Comparison of ENCODE assay signal across 9 cellular contexts in the genomic region with DNA sequence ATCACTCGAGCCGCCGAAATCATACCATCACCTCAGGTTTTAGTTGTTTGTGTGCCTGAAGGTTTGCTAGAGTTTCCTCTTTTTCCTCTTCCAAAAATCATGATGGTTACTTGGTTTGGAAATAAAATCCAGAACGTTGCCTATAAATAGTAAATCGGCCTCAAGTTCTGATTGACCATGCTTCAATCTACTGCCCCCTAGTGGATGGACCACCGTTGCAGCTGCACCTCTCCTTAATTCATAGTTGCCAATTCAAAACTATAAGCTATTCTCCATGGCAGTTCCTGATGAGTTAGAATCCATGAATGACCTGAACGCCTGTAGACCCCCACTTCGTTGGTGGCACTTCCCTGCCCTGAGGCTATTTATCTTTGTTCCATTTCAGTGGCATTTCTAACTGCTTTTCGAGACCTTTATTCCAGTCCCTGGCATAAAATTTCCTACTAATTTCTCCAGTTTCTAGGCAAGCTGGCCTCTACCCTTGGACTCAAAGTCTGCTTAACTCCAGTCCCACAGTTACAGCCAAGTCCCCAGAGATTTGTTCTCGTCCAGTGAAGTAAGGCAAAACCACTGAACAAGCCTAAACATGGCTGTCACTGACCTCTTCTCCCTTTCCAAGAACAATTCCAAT.
DNase-seq lines count a peak whose midpoint lies in the region; ATAC-seq and TF ChIP-seq lines count a peak whose summit lies in the region.
"Had no signal": no experiment of that assay in that cellular context is flagged by ENCODE, and none has a peak within 500 bp of the region (broad histone marks: within the 10 kb centered on the region; RNA-seq: fewer than 3 reads in every experiment).

No MANE protein-coding gene starts in this region.

- intact Hi-C loops in PC-3 (cut with micrococcal nuclease), result loop anchor here (10.0 kb wide), 1 partner anchor 363 kb away; no protein-coding TSS in a partner anchor
- intact Hi-C loops in MCF 10A (cut with micrococcal nuclease), result loop anchor here (1.0 to 10.0 kb wide), 4 partner anchors 323 to 982 kb away; no protein-coding TSS in a partner anchor

- no peaks in the 10 kb centered on the region for H3K9me2 ChIP-seq in PC-3 (replicated peaks; ENCODE audit: low read length)

- BruUV-seq in PC-3 (replicated peaks; lab: Mats Ljungman, UMichigan), result no TSS peak
- no TSS peak for BruUV-seq in MCF 10A (replicated peaks; lab: Mats Ljungman, UMichigan)

- POLR2A ChIA-PET in PC-3 (lab: Charles Lee; ENCODE audit: unreplicated experiment) (no interaction called here), MCF 10A (lab: Yijun Ruan, JAX) (interaction anchor here (0.6 kb wide), 1 partner anchor 1010 kb away, joined by 3 read pairs; no protein-coding TSS in a partner anchor)

- no peak overlapping the region for H3K4me3 Mint-ChIP-seq in MCF 10A (ENCODE audit: unreplicated experiment)
- H3K4me3 Mint-ChIP-seq: activated naive CD8-positive, alpha-beta T cell had no signal

- no peaks in the 10 kb centered on the region for H3K9me3 ChIP-seq in PC-3 (ENCODE audit: low read length)

- no peak overlapping the region for H3K27ac ChIP-seq in PC-3 (ENCODE audit: low read length)

- no peaks in the 10 kb centered on the region for H3K9me3 Mint-ChIP-seq in MCF 10A (ENCODE audit: unreplicated experiment)

- no peak overlapping the region for H2AFZ ChIP-seq in PC-3 (ENCODE audit: low read length)

- DNase-seq in NK-92 treated with Interleukin-12 subunit alpha and Interleukin-12 subunit beta, amount 100 ng/mL, for 24 hours (lab: John Stamatoyannopoulos, UW), result peak; percentile 2
- DNase-seq in NK-92 (lab: John Stamatoyannopoulos, UW; ENCODE audit: unreplicated experiment), result no peak
- DNase-seq in PC-3, result peak; percentile 69
- peak; percentile 67 for DNase-seq in MCF 10A (ENCODE audit: unreplicated experiment)
- DNase-seq in kidney epithelial cell (ENCODE audit: low read depth), result no peak
- DNase-seq in stimulated activated CD8-positive, alpha-beta memory T cell treated with anti-CD3 and anti-CD28 coated beads, Interleukin-2, amount 100 ng/mL, for 48 hours (ENCODE audit: low read depth in 2 of 2), result peak; percentile 23 to 41

- H3K9ac ChIP-seq in PC-3 (ENCODE audit: low read length), result no peak overlapping the region

- H3K4me3 ChIP-seq in PC-3 (ENCODE audit: low read length) (no peak overlapping the region), kidney epithelial cell (ENCODE audit: low read depth, low read length) (no peak overlapping the region)

- no peaks in the 10 kb centered on the region for H3K79me2 ChIP-seq in PC-3 (ENCODE audit: low read length)

- H3K4me1 Mint-ChIP-seq in MCF 10A (ENCODE audit: insufficient read depth, unreplicated experiment), result no peaks in the 10 kb centered on the region

- H3K4me2 ChIP-seq in PC-3 (ENCODE audit: low read length), result no peak overlapping the region

- H3K27ac Mint-ChIP-seq in MCF 10A (ENCODE audit: low read depth, unreplicated experiment), result no peak overlapping the region
- H3K27ac Mint-ChIP-seq: activated naive CD8-positive, alpha-beta T cell had no signal

- no peaks in the 10 kb centered on the region for H3K27me3 ChIP-seq in PC-3 (ENCODE audit: low read length)
- H3K27me3 ChIP-seq in kidney epithelial cell (ENCODE audit: control insufficient read depth, insufficient read depth, low read length), result no peaks in the 10 kb centered on the region

- no peaks in the 10 kb centered on the region for H3K36me3 ChIP-seq in PC-3 (ENCODE audit: low read depth, low read length)
- H3K36me3 ChIP-seq in kidney epithelial cell (ENCODE audit: control insufficient read depth, insufficient read depth, low read length), result no peaks in the 10 kb centered on the region

- no peaks in the 10 kb centered on the region for H4K20me1 ChIP-seq in PC-3 (ENCODE audit: low read length)

- ATAC-seq in HG02798 (IDR thresholded peaks at IDR 0.05; ENCODE audit: poor library complexity, unreplicated experiment), result peak; percentile 53
- ATAC-seq in PC-3, result peak; percentile 43
- ATAC-seq in HG02623 (IDR thresholded peaks at IDR 0.05; ENCODE audit: unreplicated experiment), result no peak

- TF ChIP-seq CTCF in PC-3 (conservative IDR thresholded peaks at IDR 0.05; ENCODE audit: low read depth, low read length) (peak; percentile 84), MCF 10A (IDR thresholded peaks at IDR 0.05; ENCODE audit: unreplicated experiment) (peak; percentile 72), kidney epithelial cell (IDR thresholded peaks at IDR 0.05; ENCODE audit: insufficient read depth, low read length, poor library complexity, severe bottlenecking) (peak; percentile 71)

- H3K27me3 Mint-ChIP-seq in MCF 10A (ENCODE audit: insufficient read depth, unreplicated experiment), result no peaks in the 10 kb centered on the region

- peaks cover 4% of the 10 kb centered on the region; the same call in 1 of the 2 replicates for H3K4me1 ChIP-seq in PC-3 (ENCODE audit: insufficient read depth, low read length)

- CTCF ChIA-PET in PC-3 (lab: Charles Lee) (interaction anchor here (0.6 to 1.0 kb wide), 3 partner anchors 164 to 1097 kb away, joined by 3 read pairs; no protein-coding TSS in a partner anchor), MCF 10A (lab: Yijun Ruan, JAX) (interaction anchor here (0.6 to 3.4 kb wide), 29 partner anchors 9 to 1311 kb away, joined by 3 to 18 read pairs (median 3); no protein-coding TSS in a partner anchor)

- H3K36me3 Mint-ChIP-seq in MCF 10A (ENCODE audit: insufficient read depth, unreplicated experiment), result no peaks in the 10 kb centered on the region
- H3K36me3 Mint-ChIP-seq: activated naive CD8-positive, alpha-beta T cell had no signal

- no peaks in the 10 kb centered on the region for H3F3A ChIP-seq in PC-3 (ENCODE audit: low read length, unreplicated experiment)

Comparison
In these comparisons a context has a peak if more than half of its experiments do, and no peak if none do; other contexts are left out.
1. DNase-seq: peak in NK-92 treated with Interleukin-12 subunit alpha and Interleukin-12 subunit beta, amount 100 ng/mL, for 24 hours (single experiment), PC-3 (single experiment), MCF 10A (single experiment) and stimulated activated CD8-positive, alpha-beta memory T cell treated with anti-CD3 and anti-CD28 coated beads, Interleukin-2, amount 100 ng/mL, for 48 hours (2 of 2); none in NK-92 (single experiment) and kidney epithelial cell (single experiment).
2. Peak in every context shown above with its lines, with median percentiles within 50 percentile points of each other: CTCF ChIP-seq.